Comparison of ENCODE assay signal across 39 cellular contexts in genomic region chr20:21008951-21009350, GRCh38.
"Had no signal": no experiment of that assay in that cellular context is flagged by ENCODE, and none has a peak within 500 bp of the region (broad histone marks: within the 10 kb centered on the region; RNA-seq: fewer than 3 reads in every experiment).

No MANE protein-coding gene starts in this region.

- H3K27me3 ChIP-seq: adrenal gland, ascending aorta, body of pancreas, brain microvascular endothelial cell, breast epithelium, cardiac muscle cell had no signal

- FAIRE-seq: astrocyte, bronchial epithelial cell had no signal

- H3K9me3 Mint-ChIP-seq: activated naive CD4-positive, alpha-beta T cell treated with anti-CD3 and anti-CD28 coated beads for 36 hours; activated naive CD4-positive, alpha-beta T cell treated with anti-CD3 and anti-CD28 coated beads, Interleukin-2, amount 10 ng/mL, durations not matched to agents 7 days and 5 days; activated naive CD4-positive, alpha-beta T cell treated with anti-CD3 and anti-CD28 coated beads, Interleukin-2, amount 50 U/mL, for 24 hours; activated naive CD4-positive, alpha-beta T cell treated with anti-CD3 and anti-CD28 coated beads, Interleukin-2, amount 50 U/mL, for 72 hours; activated naive CD8-positive, alpha-beta T cell treated with anti-CD3 and anti-CD28 coated beads for 36 hours; activated naive CD8-positive, alpha-beta T cell treated with anti-CD3 and anti-CD28 coated beads, Interleukin-2, amount 10 ng/mL, durations not matched to agents 7 days and 5 days; activated naive CD8-positive, alpha-beta T cell treated with anti-CD3 and anti-CD28 coated beads, Interleukin-2, amount 50 U/mL, for 24 hours; activated T-cell treated with anti-CD3 and anti-CD28 coated beads, Interleukin-2, amount 50 U/mL, for 4 hours; activated T-helper 1 cell treated with anti-CD3 and anti-CD28 coated beads, Interleukin-12 subunit alpha, Interleukin-12 subunit beta, Interleukin-2, Interleukin-4 antibody, amounts not matched to agents 30 ng/mL and 10 ng/mL and 1 ng/mL, durations not matched to agents 14 hours and 24 hours and 36 hours; activated T-helper 17 cell treated with anti-CD3 and anti-CD28 coated beads, Interleukin-2, amount 50 U/mL, for 72 hours; activated T-helper 2 cell treated with anti-CD3 and anti-CD28 coated beads, Interferon-gamma antibody, Interleukin-2, Interleukin-4, amounts not matched to agents 10 μg/mL and 5 μg/mL and 100 μg/mL, durations not matched to agents 14 hours and 24 hours and 36 hours; central memory CD8-positive, alpha-beta T cell had no signal

- ATAC-seq: activated naive CD4-positive, alpha-beta T cell treated with anti-CD3 and anti-CD28 coated beads, Interleukin-2, amount 50 U/mL, for 72 hours; activated naive CD8-positive, alpha-beta T cell treated with anti-CD3 and anti-CD28 coated beads, Interleukin-2, amount 50 U/mL, for 24 hours; activated T-cell treated with anti-CD3 and anti-CD28 coated beads, Interleukin-2, amount 50 U/mL, for 4 hours; activated T-cell treated with anti-CD3 and anti-CD28 coated beads, Interleukin-2, amount 50 U/mL, for 72 hours; activated T-helper 17 cell treated with anti-CD3 and anti-CD28 coated beads, Interleukin-2, amount 50 U/mL, for 72 hours; body of pancreas had no signal

- H3K27me3 Mint-ChIP-seq: activated naive CD4-positive, alpha-beta T cell treated with anti-CD3 and anti-CD28 coated beads, Interleukin-2, amount 10 ng/mL, durations not matched to agents 7 days and 5 days had no signal

- H3K36me3 ChIP-seq: adrenal gland, ascending aorta, brain microvascular endothelial cell, breast epithelium, cardiac muscle cell had no signal

- H3K36me3 Mint-ChIP-seq: activated naive CD4-positive, alpha-beta T cell treated with anti-CD3 and anti-CD28 coated beads, Interleukin-2, amount 10 ng/mL, durations not matched to agents 7 days and 5 days; activated naive CD4-positive, alpha-beta T cell treated with anti-CD3 and anti-CD28 coated beads, Interleukin-2, amount 50 U/mL, for 24 hours; activated naive CD4-positive, alpha-beta T cell treated with anti-CD3 and anti-CD28 coated beads, Interleukin-2, amount 50 U/mL, for 72 hours; activated naive CD8-positive, alpha-beta T cell; activated naive CD8-positive, alpha-beta T cell treated with anti-CD3 and anti-CD28 coated beads for 36 hours; activated naive CD8-positive, alpha-beta T cell treated with anti-CD3 and anti-CD28 coated beads, Interleukin-2, amount 10 ng/mL, durations not matched to agents 7 days and 5 days; brain had no signal

- H3K4me1 Mint-ChIP-seq: activated naive CD4-positive, alpha-beta T cell treated with anti-CD3 and anti-CD28 coated beads, Interleukin-2, amount 10 ng/mL, durations not matched to agents 7 days and 5 days; activated naive CD4-positive, alpha-beta T cell treated with anti-CD3 and anti-CD28 coated beads, Interleukin-2, amount 50 U/mL, for 24 hours; activated naive CD8-positive, alpha-beta T cell treated with anti-CD3 and anti-CD28 coated beads for 36 hours; activated naive CD8-positive, alpha-beta T cell treated with anti-CD3 and anti-CD28 coated beads, Interleukin-2, amount 10 ng/mL, durations not matched to agents 7 days and 5 days; activated naive CD8-positive, alpha-beta T cell treated with anti-CD3 and anti-CD28 coated beads, Interleukin-2, amount 50 U/mL, for 24 hours; activated T-helper 17 cell treated with anti-CD3 and anti-CD28 coated beads, Interleukin-2, amount 50 U/mL, for 72 hours; brain; central memory CD8-positive, alpha-beta T cell had no signal

- H3K27ac Mint-ChIP-seq: activated naive CD4-positive, alpha-beta T cell treated with anti-CD3 and anti-CD28 coated beads for 36 hours; activated naive CD4-positive, alpha-beta T cell treated with anti-CD3 and anti-CD28 coated beads, Interleukin-2, amount 10 ng/mL, durations not matched to agents 7 days and 5 days; activated naive CD4-positive, alpha-beta T cell treated with anti-CD3 and anti-CD28 coated beads, Interleukin-2, amount 50 U/mL, for 24 hours; activated naive CD4-positive, alpha-beta T cell treated with anti-CD3 and anti-CD28 coated beads, Interleukin-2, amount 50 U/mL, for 72 hours; activated naive CD8-positive, alpha-beta T cell; activated naive CD8-positive, alpha-beta T cell treated with anti-CD3 and anti-CD28 coated beads for 36 hours; activated naive CD8-positive, alpha-beta T cell treated with anti-CD3 and anti-CD28 coated beads, Interleukin-2, amount 10 ng/mL, durations not matched to agents 7 days and 5 days; activated naive CD8-positive, alpha-beta T cell treated with anti-CD3 and anti-CD28 coated beads, Interleukin-2, amount 50 U/mL, for 24 hours; activated T-cell treated with anti-CD3 and anti-CD28 coated beads, Interleukin-2, amount 50 U/mL, for 72 hours; activated T-helper 1 cell treated with anti-CD3 and anti-CD28 coated beads, Interleukin-12 subunit alpha, Interleukin-12 subunit beta, Interleukin-2, Interleukin-4 antibody, amounts not matched to agents 30 ng/mL and 10 ng/mL and 1 ng/mL, durations not matched to agents 14 hours and 24 hours and 36 hours; activated T-helper 17 cell treated with anti-CD3 and anti-CD28 coated beads, Interleukin-2, amount 50 U/mL, for 72 hours; activated T-helper 2 cell treated with anti-CD3 and anti-CD28 coated beads, Interferon-gamma antibody, Interleukin-2, Interleukin-4, amounts not matched to agents 10 μg/mL and 5 μg/mL and 100 μg/mL, durations not matched to agents 14 hours and 24 hours and 36 hours; brain had no signal

- H3K9me3 ChIP-seq: adrenal gland, ascending aorta, body of pancreas, breast epithelium had no signal

- H3K4me1 ChIP-seq: adrenal gland, ascending aorta, body of pancreas, breast epithelium had no signal

- H3K4me3 ChIP-seq: adrenal gland, ascending aorta, body of pancreas, breast epithelium, cardiac muscle cell had no signal

- H3K27ac ChIP-seq: adrenal gland, ascending aorta, body of pancreas, brain microvascular endothelial cell, breast epithelium, cardiac muscle cell had no signal

- DNase-seq: activated effector memory CD4-positive, alpha-beta T cell treated with anti-CD3 and anti-CD28 coated beads, Interleukin-2, amount 50 U/mL, for 16 hours; activated effector memory CD4-positive, alpha-beta T cell treated with Interleukin-2 at 50 U/mL for 16 hours; activated gamma-delta T cell; activated gamma-delta T cell treated with Interleukin-2 at 50 U/mL for 16 hours; activated naive CD4-positive, alpha-beta T cell; activated naive CD4-positive, alpha-beta T cell treated with anti-CD3 and anti-CD28 coated beads for 36 hours; activated naive CD4-positive, alpha-beta T cell treated with anti-CD3 and anti-CD28 coated beads, Interleukin-2, amount 10 ng/mL, durations not matched to agents 7 days and 5 days; activated naive CD4-positive, alpha-beta T cell treated with anti-CD3 and anti-CD28 coated beads, Interleukin-2, amount 50 U/mL, for 16 hours; activated naive CD4-positive, alpha-beta T cell treated with Interleukin-2 at 50 U/mL for 16 hours; activated naive CD8-positive, alpha-beta T cell treated with anti-CD3 and anti-CD28 coated beads for 36 hours; activated naive CD8-positive, alpha-beta T cell treated with anti-CD3 and anti-CD28 coated beads, Interleukin-2, amount 10 ng/mL, durations not matched to agents 7 days and 5 days; activated naive CD8-positive, alpha-beta T cell treated with anti-CD3 and anti-CD28 coated beads, Interleukin-2, amount 50 U/mL, for 24 hours; activated T-cell treated with anti-CD3 and anti-CD28 coated beads, Interleukin-2, amount 50 U/mL, for 1 hour; activated T-cell treated with anti-CD3 and anti-CD28 coated beads, Interleukin-2, amount 50 U/mL, for 4 hours; activated T-cell treated with anti-CD3 and anti-CD28 coated beads, Interleukin-2, amount 50 U/mL, for 48 hours; activated T-cell treated with anti-CD3 and anti-CD28 coated beads, Interleukin-2, amount 50 U/mL, for 72 hours; adrenal gland; amniotic stem cell; amygdala; anterior cingulate cortex; aorta; body of pancreas; brain microvascular endothelial cell; caudate nucleus; central memory CD4-positive, alpha-beta T cell; cerebellar nuclear complex had no signal

- H3K4me3 Mint-ChIP-seq: activated naive CD4-positive, alpha-beta T cell treated with anti-CD3 and anti-CD28 coated beads for 36 hours; activated naive CD4-positive, alpha-beta T cell treated with anti-CD3 and anti-CD28 coated beads, Interleukin-2, amount 10 ng/mL, durations not matched to agents 7 days and 5 days; activated naive CD4-positive, alpha-beta T cell treated with anti-CD3 and anti-CD28 coated beads, Interleukin-2, amount 50 U/mL, for 24 hours; activated naive CD8-positive, alpha-beta T cell; activated naive CD8-positive, alpha-beta T cell treated with anti-CD3 and anti-CD28 coated beads for 36 hours; activated naive CD8-positive, alpha-beta T cell treated with anti-CD3 and anti-CD28 coated beads, Interleukin-2, amount 10 ng/mL, durations not matched to agents 7 days and 5 days; activated naive CD8-positive, alpha-beta T cell treated with anti-CD3 and anti-CD28 coated beads, Interleukin-2, amount 50 U/mL, for 24 hours; activated T-cell treated with anti-CD3 and anti-CD28 coated beads, Interleukin-2, amount 50 U/mL, for 4 hours; activated T-cell treated with anti-CD3 and anti-CD28 coated beads, Interleukin-2, amount 50 U/mL, for 72 hours; activated T-helper 1 cell treated with anti-CD3 and anti-CD28 coated beads, Interleukin-12 subunit alpha, Interleukin-12 subunit beta, Interleukin-2, Interleukin-4 antibody, amounts not matched to agents 30 ng/mL and 10 ng/mL and 1 ng/mL, durations not matched to agents 14 hours and 24 hours and 36 hours; activated T-helper 17 cell treated with anti-CD3 and anti-CD28 coated beads, Interleukin-2, amount 50 U/mL, for 72 hours; brain; central memory CD8-positive, alpha-beta T cell had no signal
